11 cellular contexts compared by ENCODE assay signal in the genomic region with DNA sequence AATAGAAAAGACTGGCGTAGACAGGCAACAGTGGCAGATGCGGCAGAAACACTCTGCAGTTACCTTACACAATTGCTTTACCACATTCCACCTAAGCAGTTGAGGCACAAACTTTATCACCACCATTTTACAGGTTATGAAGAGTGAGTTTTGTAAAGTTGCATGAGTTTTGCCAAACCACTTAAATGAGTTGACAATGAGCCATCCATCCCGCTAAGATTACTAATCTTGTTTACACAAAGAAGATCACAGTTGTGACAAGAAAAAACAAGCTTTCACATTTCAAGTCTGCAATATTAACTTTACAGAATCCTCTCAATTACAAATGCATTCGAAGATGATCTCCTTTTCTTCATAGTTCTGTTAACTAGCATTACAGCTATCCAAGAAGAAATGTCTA. TPM values are rescaled to one million over a fixed set of nuclear protein-coding genes. Genes with fewer than 3 reads are reported as not detected.
A peak's percentile ranks its signal among the peaks of the same experiment; 100 is the strongest.
DNase-seq lines count a peak whose midpoint lies in the region; ATAC-seq lines count a peak whose summit lies in the region.
"Had no signal": no experiment of that assay in that cellular context is flagged by ENCODE, and none has a peak within 500 bp of the region (broad histone marks: within the 10 kb centered on the region; RNA-seq: fewer than 3 reads in every experiment).

No MANE protein-coding gene starts in this region.

- H3K4me3 Mint-ChIP-seq in activated CD4-positive, alpha-beta memory T cell treated with anti-CD3 and anti-CD28 coated beads, Interleukin-2, amount 10 ng/mL, durations not matched to agents 7 days and 5 days: peak overlapping the region; percentile 69

- H3K27ac Mint-ChIP-seq in activated CD4-positive, alpha-beta memory T cell treated with anti-CD3 and anti-CD28 coated beads, Interleukin-2, amount 10 ng/mL, durations not matched to agents 7 days and 5 days: no peak overlapping the region
- H3K27ac Mint-ChIP-seq: activated T-cell treated with anti-CD3 and anti-CD28 coated beads, Interleukin-2, amount 50 U/mL, for 24 hours; H9 had no signal

- H3K36me3 ChIP-seq in HAP-1 (replicated peaks) (no peaks in the 10 kb centered on the region; the same call in 1 of the 2 replicates), skeletal muscle satellite cell (ENCODE audit: insufficient read depth, low read length) (no peaks in the 10 kb centered on the region)

- POLR2A ChIA-PET in activated CD4-positive, alpha-beta memory T cell treated with anti-CD3 and anti-CD28 coated beads, Interleukin-2, amount 10 ng/mL, durations not matched to agents 7 days and 5 days (lab: Charles Lee): no interaction called here

- H3K4me1 ChIP-seq in HAP-1 (peaks cover 15% of the 10 kb centered on the region), skeletal muscle satellite cell (ENCODE audit: control insufficient read depth, insufficient read depth, low read length) (peaks cover 31% of the 10 kb centered on the region)

- ATAC-seq in HG03039 (IDR thresholded peaks at IDR 0.05; ENCODE audit: unreplicated experiment) (no peak), GM19328 (IDR thresholded peaks at IDR 0.05; ENCODE audit: unreplicated experiment) (no peak)

- DNase-seq in HAP-1 (ENCODE audit: low spot score in 2 of 2) (no peak), iris pigment epithelial cell (ENCODE audit: low read depth) (peak; percentile 52), putamen (ENCODE audit: low spot score) (no peak)
- no peak for DNase-seq in activated CD4-positive, alpha-beta memory T cell treated with anti-CD3 and anti-CD28 coated beads, Interleukin-2, amount 10 ng/mL, durations not matched to agents 7 days and 5 days
- DNase-seq in activated CD4-positive, alpha-beta T cell treated with anti-CD3 and anti-CD28 coated beads, Interleukin-2, amount 50 U/mL, for 48 hours: no peak
- DNase-seq: activated T-cell treated with anti-CD3 and anti-CD28 coated beads, Interleukin-2, amount 50 U/mL, for 24 hours; NCI-H1105 treated with DMSO at 0.1 percent for 48 hours had no signal

- CTCF ChIA-PET in activated CD4-positive, alpha-beta memory T cell treated with anti-CD3 and anti-CD28 coated beads, Interleukin-2, amount 10 ng/mL, durations not matched to agents 7 days and 5 days (lab: Charles Lee): interaction anchor here (1.1 to 2.5 kb wide), 2 partner anchors 8 to 27 kb away, joined by 3 to 5 read pairs; no protein-coding TSS in a partner anchor

- H3K27me3 ChIP-seq in HAP-1 (ENCODE audit: low read depth) (no peaks in the 10 kb centered on the region), skeletal muscle satellite cell (ENCODE audit: control insufficient read depth, insufficient read depth, low read length) (no peaks in the 10 kb centered on the region)

- no peaks in the 10 kb centered on the region for H3K36me3 Mint-ChIP-seq in activated CD4-positive, alpha-beta memory T cell treated with anti-CD3 and anti-CD28 coated beads, Interleukin-2, amount 10 ng/mL, durations not matched to agents 7 days and 5 days (ENCODE audit: low read depth)

- in situ Hi-C loops in HAP-1 (cut with MboI; ENCODE audit: low sequenced_read_pairs): no loop called here

- peaks cover 64% of the 10 kb centered on the region for H3K27me3 Mint-ChIP-seq in activated CD4-positive, alpha-beta memory T cell treated with anti-CD3 and anti-CD28 coated beads, Interleukin-2, amount 10 ng/mL, durations not matched to agents 7 days and 5 days

- peaks cover 25% of the 10 kb centered on the region for H3K4me1 Mint-ChIP-seq in activated CD4-positive, alpha-beta memory T cell treated with anti-CD3 and anti-CD28 coated beads, Interleukin-2, amount 10 ng/mL, durations not matched to agents 7 days and 5 days

- H3K9me3 Mint-ChIP-seq in activated CD4-positive, alpha-beta memory T cell treated with anti-CD3 and anti-CD28 coated beads, Interleukin-2, amount 10 ng/mL, durations not matched to agents 7 days and 5 days: no peaks in the 10 kb centered on the region
- H3K9me3 Mint-ChIP-seq: activated T-cell treated with anti-CD3 and anti-CD28 coated beads, Interleukin-2, amount 50 U/mL, for 24 hours; H9 had no signal

- H3K4me3 ChIP-seq in HAP-1 (peak overlapping the region; percentile 59), skeletal muscle satellite cell (ENCODE audit: low read length) (peak overlapping the region; percentile 88)

- H3K4me2 ChIP-seq in skeletal muscle satellite cell (ENCODE audit: low read length): peak overlapping the region; percentile 93

- no peaks in the 10 kb centered on the region; the same call in 1 of the 2 replicates for H3K9me3 ChIP-seq in HAP-1
- H3K9me3 ChIP-seq in skeletal muscle satellite cell (replicated peaks; ENCODE audit: low read length): no peaks in the 10 kb centered on the region

- peak overlapping the region; percentile 76 for H3K9ac ChIP-seq in skeletal muscle satellite cell (ENCODE audit: low read depth, low read length)

RNA-seq across cellular contexts. Expression of a gene that starts 1.8 kb away (rescaled TPM):
- total RNA-seq in activated CD4-positive, alpha-beta memory T cell treated with anti-CD3 and anti-CD28 coated beads, Interleukin-2, amount 10 ng/mL, durations not matched to agents 7 days and 5 days: 1 to 10 TPM; 1.0 to 1.2 TPM
- 3.9 and 5.8 TPM in 2 replicates for total RNA-seq in skeletal muscle satellite cell (2012; rRNA removed)
